8 cellular contexts compared by ENCODE assay signal in the genomic region with DNA sequence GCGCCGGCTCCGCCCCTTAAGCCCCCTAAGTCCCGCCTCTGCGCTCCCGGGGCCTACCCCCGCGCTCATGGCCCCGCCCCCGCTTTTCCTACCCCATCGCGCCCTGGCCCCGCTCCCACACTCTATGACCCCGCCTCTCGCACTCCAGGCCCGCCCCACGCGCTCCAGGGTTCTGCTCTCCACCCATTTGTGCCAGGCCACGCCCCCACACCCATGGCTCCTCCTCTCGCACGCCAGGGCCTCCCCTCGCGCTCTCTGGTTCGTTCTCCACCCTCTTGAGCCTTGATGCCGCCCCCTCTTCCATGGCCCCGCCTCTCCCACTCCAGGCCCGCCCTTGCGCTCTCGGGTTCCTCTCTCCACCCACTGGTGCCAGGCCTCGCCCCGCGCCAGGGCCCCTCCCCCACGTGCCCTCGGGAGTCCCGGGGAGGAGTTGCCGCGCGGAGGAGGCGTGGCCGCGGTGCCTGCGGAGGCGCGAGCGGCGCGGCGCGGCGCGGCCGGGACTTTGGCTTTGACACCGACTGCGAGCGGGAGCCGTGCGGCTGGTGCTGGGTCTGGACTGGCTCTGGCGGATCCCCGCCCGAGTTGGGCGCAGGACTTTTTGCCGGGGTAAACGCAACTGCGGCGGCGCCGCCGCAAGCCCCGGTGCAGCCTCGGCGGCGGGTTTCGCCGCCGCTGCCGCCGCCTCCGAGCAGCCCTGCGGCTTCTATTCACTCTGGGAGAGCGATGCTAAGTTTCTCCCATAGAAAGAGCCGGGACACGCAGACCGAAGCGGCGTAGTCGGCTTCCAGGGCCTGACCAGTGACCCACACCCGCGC. TPM values are rescaled to one million over a fixed set of nuclear protein-coding genes. Genes with fewer than 3 reads are reported as not detected.
A peak's percentile ranks its signal among the peaks of the same experiment; 100 is the strongest.
DNase-seq lines count a peak whose midpoint lies in the region; ATAC-seq and TF ChIP-seq lines count a peak whose summit lies in the region.

A gene (plus strand): TSS at position 499 of the 815 bp plus-strand sequence. CDS start 1,071 bp downstream, outside the sequence.

- H3K27me3 Mint-ChIP-seq in activated T-helper 2 cell treated with anti-CD3 and anti-CD28 coated beads, Interferon-gamma antibody, Interleukin-2, Interleukin-4, amounts not matched to agents 10 μg/mL and 5 μg/mL and 100 μg/mL, durations not matched to agents 14 hours and 24 hours and 36 hours (ENCODE audit: low read depth): peaks cover 27% of the 10 kb centered on the region
- no peaks in the 10 kb centered on the region for H3K27me3 Mint-ChIP-seq in naive thymus-derived CD8-positive, alpha-beta T cell
- peaks cover 7 to 16% of the 10 kb centered on the region in 2 donors for H3K27me3 Mint-ChIP-seq in stimulated activated naive B cell treated with anti-CD40 and anti-IgM and Interleukin-4, amounts not matched to agents 10 μg/mL and 1 μg/mL and 100 μg/mL, for 72 hours

- no peaks in the 10 kb centered on the region for H3K9me3 ChIP-seq in RWPE2 (ENCODE audit: severe bottlenecking)

- DNase-seq in Daoy (ENCODE audit: low read depth) (peak; percentile 100), H4 (ENCODE audit: low spot score) (peak; percentile 100), LNCaP clone FGC (ENCODE audit: low read depth) (peak; percentile 97), RWPE2 (ENCODE audit: low spot score) (peak; percentile 97), fibroblast of mammary gland (ENCODE audit: low read depth) (peak; percentile 99)
- peak; percentile 99 for DNase-seq in activated T-helper 2 cell treated with anti-CD3 and anti-CD28 coated beads, Interferon-gamma antibody, Interleukin-2, Interleukin-4, amounts not matched to agents 10 μg/mL and 5 μg/mL and 100 μg/mL, durations not matched to agents 14 hours and 24 hours and 36 hours (ENCODE audit: low spot score)
- peak; percentile 98 to 100 (median 100) for DNase-seq in naive thymus-derived CD8-positive, alpha-beta T cell
- peak; percentile 99 for DNase-seq in stimulated activated naive B cell treated with anti-CD40 and anti-IgM and Interleukin-4, amounts not matched to agents 10 μg/mL and 1 μg/mL and 100 μg/mL, for 72 hours

- no peaks in the 10 kb centered on the region for H3K27me3 ChIP-seq in RWPE2 (ENCODE audit: insufficient read depth, poor library complexity, severe bottlenecking)

- no peak within 1 kb of the TSS for H3K27ac ChIP-seq in RWPE2 (ENCODE audit: poor library complexity, severe bottlenecking)

- H3K4me3 Mint-ChIP-seq in activated T-helper 2 cell treated with anti-CD3 and anti-CD28 coated beads, Interferon-gamma antibody, Interleukin-2, Interleukin-4, amounts not matched to agents 10 μg/mL and 5 μg/mL and 100 μg/mL, durations not matched to agents 14 hours and 24 hours and 36 hours (ENCODE audit: low read depth): peak within 1 kb of the TSS; percentile 70
- peak within 1 kb of the TSS; percentile 76 to 95 (median 86) for H3K4me3 Mint-ChIP-seq in naive thymus-derived CD8-positive, alpha-beta T cell
- H3K4me3 Mint-ChIP-seq in stimulated activated naive B cell treated with anti-CD40 and anti-IgM and Interleukin-4, amounts not matched to agents 10 μg/mL and 1 μg/mL and 100 μg/mL, for 72 hours: peak within 1 kb of the TSS; percentile 72 to 84

- TF ChIP-seq CTCF in LNCaP clone FGC (IDR thresholded peaks at IDR 0.05; ENCODE audit: control insufficient read depth, extremely low read depth, insufficient read depth) (peak; percentile 15; the same call in 1 of the 2 replicates), RWPE2 (IDR thresholded peaks at IDR 0.05; ENCODE audit: poor library complexity, severe bottlenecking) (no peak), fibroblast of mammary gland (conservative IDR thresholded peaks at IDR 0.05; ENCODE audit: control insufficient read depth, insufficient read depth, low read depth, low read length) (no peak)

- H3K27ac Mint-ChIP-seq in activated T-helper 2 cell treated with anti-CD3 and anti-CD28 coated beads, Interferon-gamma antibody, Interleukin-2, Interleukin-4, amounts not matched to agents 10 μg/mL and 5 μg/mL and 100 μg/mL, durations not matched to agents 14 hours and 24 hours and 36 hours: peak within 1 kb of the TSS; percentile 36
- H3K27ac Mint-ChIP-seq in naive thymus-derived CD8-positive, alpha-beta T cell: peak within 1 kb of the TSS in 9 of 10 donors; percentile 13 to 91 (median 77)
- peak within 1 kb of the TSS; percentile 6 for H3K27ac Mint-ChIP-seq in stimulated activated naive B cell treated with anti-CD40 and anti-IgM and Interleukin-4, amounts not matched to agents 10 μg/mL and 1 μg/mL and 100 μg/mL, for 72 hours

- H3K4me1 Mint-ChIP-seq in activated T-helper 2 cell treated with anti-CD3 and anti-CD28 coated beads, Interferon-gamma antibody, Interleukin-2, Interleukin-4, amounts not matched to agents 10 μg/mL and 5 μg/mL and 100 μg/mL, durations not matched to agents 14 hours and 24 hours and 36 hours (ENCODE audit: low read depth): peaks cover 9% of the 10 kb centered on the region
- H3K4me1 Mint-ChIP-seq in naive thymus-derived CD8-positive, alpha-beta T cell: peaks cover 9 to 33% (median 28%) of the 10 kb centered on the region in 4 donors
- H3K4me1 Mint-ChIP-seq in stimulated activated naive B cell treated with anti-CD40 and anti-IgM and Interleukin-4, amounts not matched to agents 10 μg/mL and 1 μg/mL and 100 μg/mL, for 72 hours: peaks cover 7 to 16% of the 10 kb centered on the region in 2 donors

- POLR2A ChIA-PET in naive thymus-derived CD8-positive, alpha-beta T cell (lab: Charles Lee): no interaction called here

- no peaks in the 10 kb centered on the region for H3K36me3 Mint-ChIP-seq in activated T-helper 2 cell treated with anti-CD3 and anti-CD28 coated beads, Interferon-gamma antibody, Interleukin-2, Interleukin-4, amounts not matched to agents 10 μg/mL and 5 μg/mL and 100 μg/mL, durations not matched to agents 14 hours and 24 hours and 36 hours (ENCODE audit: low read depth)
- H3K36me3 Mint-ChIP-seq in naive thymus-derived CD8-positive, alpha-beta T cell: no peaks in the 10 kb centered on the region
- H3K36me3 Mint-ChIP-seq in stimulated activated naive B cell treated with anti-CD40 and anti-IgM and Interleukin-4, amounts not matched to agents 10 μg/mL and 1 μg/mL and 100 μg/mL, for 72 hours: no peaks in the 10 kb centered on the region

- H3K9me3 Mint-ChIP-seq in activated T-helper 2 cell treated with anti-CD3 and anti-CD28 coated beads, Interferon-gamma antibody, Interleukin-2, Interleukin-4, amounts not matched to agents 10 μg/mL and 5 μg/mL and 100 μg/mL, durations not matched to agents 14 hours and 24 hours and 36 hours: no peaks in the 10 kb centered on the region
- H3K9me3 Mint-ChIP-seq in naive thymus-derived CD8-positive, alpha-beta T cell: no peaks in the 10 kb centered on the region
- peaks cover 0 to 4% of the 10 kb centered on the region in 2 donors for H3K9me3 Mint-ChIP-seq in stimulated activated naive B cell treated with anti-CD40 and anti-IgM and Interleukin-4, amounts not matched to agents 10 μg/mL and 1 μg/mL and 100 μg/mL, for 72 hours

- intact Hi-C loops in activated T-helper 2 cell treated with anti-CD3 and anti-CD28 coated beads, Interferon-gamma antibody, Interleukin-2, Interleukin-4, amounts not matched to agents 10 μg/mL and 5 μg/mL and 100 μg/mL, durations not matched to agents 14 hours and 24 hours and 36 hours (cut with micrococcal nuclease): loop anchor here (2.0 to 5.0 kb wide), 4 partner anchors 36 to 1116 kb away; a partner anchor contains a TSS

- peaks cover 7% of the 10 kb centered on the region for H3K4me1 ChIP-seq in RWPE2 (ENCODE audit: insufficient read depth, poor library complexity, severe bottlenecking)

- peak within 1 kb of the TSS; percentile 83 for H3K4me3 ChIP-seq in LNCaP clone FGC (ENCODE audit: low read depth, low read length)
- peak within 1 kb of the TSS; percentile 55 for H3K4me3 ChIP-seq in RWPE2 (ENCODE audit: severe bottlenecking)
- H3K4me3 ChIP-seq in fibroblast of mammary gland (ENCODE audit: control insufficient read depth, low read depth, low read length): peak within 1 kb of the TSS; percentile 61

- H3K36me3 ChIP-seq in RWPE2 (ENCODE audit: low read depth): no peaks in the 10 kb centered on the region

- peak; percentile 88 for ATAC-seq in RWPE2 (ENCODE audit: low read depth)
- peak; percentile 92 to 94 for ATAC-seq in naive thymus-derived CD8-positive, alpha-beta T cell
- ATAC-seq in stimulated activated naive B cell treated with anti-CD40 and anti-IgM and Interleukin-4, amounts not matched to agents 10 μg/mL and 1 μg/mL and 100 μg/mL, for 72 hours (replicated peaks): peak; percentile 94 to 95

RNA-seq across cellular contexts. Expression of the gene that starts here (rescaled TPM):
- total RNA-seq in Daoy (2014; rRNA removed; shearing (Covaris generic)): 6.1 and 10.7 TPM in 2 replicates
- total RNA-seq in H4 (2014; rRNA removed; shearing (Covaris generic)): 9.4 and 22.9 TPM in 2 replicates
- total RNA-seq in activated T-helper 2 cell treated with anti-CD3 and anti-CD28 coated beads, Interferon-gamma antibody, Interleukin-2, Interleukin-4, amounts not matched to agents 10 μg/mL and 5 μg/mL and 100 μg/mL, durations not matched to agents 14 hours and 24 hours and 36 hours: 0.57 and 0.67 TPM in 2 replicates
- total RNA-seq in naive thymus-derived CD8-positive, alpha-beta T cell: 1 to 10 TPM in 1 of 2 experiments, under 1 TPM in 1; 0.86 to 1.2 TPM
- polyA plus RNA-seq in naive thymus-derived CD8-positive, alpha-beta T cell: 1 to 10 TPM; 3.6 to 6.3 (median 5.1) TPM

Comparison
In these comparisons a context has a peak if more than half of its experiments do, and no peak if none do; other contexts are left out.
1. Peak in DNase-seq in activated T-helper 2 cell treated with anti-CD3 and anti-CD28 coated beads, Interferon-gamma antibody, Interleukin-2, Interleukin-4, amounts not matched to agents 10 μg/mL and 5 μg/mL and 100 μg/mL, durations not matched to agents 14 hours and 24 hours and 36 hours; RNA of the gene not detected or under 1 TPM.
2. H3K27ac Mint-ChIP-seq: peak in every context shown above with its lines; median percentile 77 in naive thymus-derived CD8-positive, alpha-beta T cell; 36 in activated T-helper 2 cell treated with anti-CD3 and anti-CD28 coated beads, Interferon-gamma antibody, Interleukin-2, Interleukin-4, amounts not matched to agents 10 μg/mL and 5 μg/mL and 100 μg/mL, durations not matched to agents 14 hours and 24 hours and 36 hours; 6 in stimulated activated naive B cell treated with anti-CD40 and anti-IgM and Interleukin-4, amounts not matched to agents 10 μg/mL and 1 μg/mL and 100 μg/mL, for 72 hours.